In the genomic region with DNA sequence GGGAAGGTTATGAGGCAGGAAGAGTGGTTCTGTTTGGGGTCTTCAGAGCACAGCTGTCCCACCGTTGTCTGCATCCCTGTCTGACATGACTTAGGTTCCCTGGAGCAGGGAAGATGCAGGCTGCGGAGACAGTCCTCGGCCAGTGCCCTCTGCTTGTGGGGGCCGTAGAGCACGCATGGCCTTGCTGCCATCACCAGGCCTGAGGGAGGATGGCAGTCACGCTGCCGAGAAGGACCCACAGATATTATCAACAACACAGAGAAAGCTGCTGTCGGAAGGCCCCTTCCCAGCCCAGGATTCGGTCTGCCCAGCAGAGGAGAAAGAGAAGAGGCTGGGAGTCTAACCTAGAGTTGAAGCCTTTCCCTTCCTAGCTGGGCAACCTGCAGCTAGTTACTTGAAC, we compare ENCODE assay signal across 12 cellular contexts. TPM values are rescaled to one million over a fixed set of nuclear protein-coding genes. Genes with fewer than 3 reads are reported as not detected.
DNase-seq lines count a peak whose midpoint lies in the region; ATAC-seq and TF ChIP-seq lines count a peak whose summit lies in the region.
"Had no signal": no experiment of that assay in that cellular context is flagged by ENCODE, and none has a peak within 500 bp of the region (broad histone marks: within the 10 kb centered on the region; RNA-seq: fewer than 3 reads in every experiment).

No MANE protein-coding gene starts in this region.

- TF ChIP-seq CTCF in WI38 (IDR thresholded peaks at IDR 0.05; ENCODE audit: low read depth, low read length): peak; percentile 28; the same call in 1 of the 2 replicates
- peak; percentile 37 for TF ChIP-seq CTCF in cardiac muscle cell (IDR thresholded peaks at IDR 0.05; ENCODE audit: low read depth, low read length)
- peak; percentile 66 for TF ChIP-seq CTCF in parathyroid adenoma (IDR thresholded peaks at IDR 0.05)
- TF ChIP-seq CTCF in prostate gland (IDR thresholded peaks at IDR 0.05): peak in 2 of 4 experiments; percentile 48 to 60

- no peaks in the 10 kb centered on the region for H3K27me3 ChIP-seq in cardiac muscle cell
- no peaks in the 10 kb centered on the region for H3K27me3 ChIP-seq in parathyroid adenoma (ENCODE audit: control insufficient read depth, insufficient read depth, low read length)
- H3K27me3 ChIP-seq in prostate gland (replicated peaks; ENCODE audit: insufficient read depth): no peaks in the 10 kb centered on the region

- H3K4me3 ChIP-seq in WI38 (ENCODE audit: low read depth, low read length) (no peak overlapping the region), cardiac muscle cell (no peak overlapping the region), parathyroid adenoma (ENCODE audit: low read depth, low read length) (no peak overlapping the region), prostate gland (no peak overlapping the region)

- no peak overlapping the region for H3K9ac ChIP-seq in parathyroid adenoma

- DNase-seq in ELF-1 (ENCODE audit: low read depth, low spot score): peak; percentile 75
- DNase-seq in cardiac muscle cell (ENCODE audit: low read depth in 1 of 2, low spot score in 1 of 2): peak; percentile 36 to 43
- no peak for DNase-seq in amniotic stem cell (lab: John Stamatoyannopoulos, UW)
- DNase-seq in prostate gland (ENCODE audit: low spot score): no peak
- DNase-seq: activated CD4-positive, alpha-beta T cell treated with anti-CD3 and anti-CD28 coated beads for 1 hour; effector memory CD4-positive, alpha-beta T cell; NCI-H2107; occipital lobe had no signal

- H2AFZ ChIP-seq in parathyroid adenoma: peak overlapping the region; percentile 39

- TF ChIP-seq POLR2A in prostate gland (IDR thresholded peaks at IDR 0.05): no peak

- ATAC-seq in HG03139 (IDR thresholded peaks at IDR 0.05; ENCODE audit: unreplicated experiment) (no peak), HG03175 (IDR thresholded peaks at IDR 0.05; ENCODE audit: unreplicated experiment) (no peak)

- H3K4me1 ChIP-seq in cardiac muscle cell (ENCODE audit: low read depth) (no peaks in the 10 kb centered on the region), parathyroid adenoma (no peaks in the 10 kb centered on the region), prostate gland (replicated peaks) (no peaks in the 10 kb centered on the region)

- H3K4me2 ChIP-seq in parathyroid adenoma (ENCODE audit: low read length): no peak overlapping the region

- H3K36me3 ChIP-seq in cardiac muscle cell (no peaks in the 10 kb centered on the region), parathyroid adenoma (ENCODE audit: control insufficient read depth, insufficient read depth, low read length) (no peaks in the 10 kb centered on the region), prostate gland (no peaks in the 10 kb centered on the region)

- no peak overlapping the region for H3K27ac ChIP-seq in cardiac muscle cell
- no peak overlapping the region for H3K27ac ChIP-seq in parathyroid adenoma
- H3K27ac ChIP-seq in prostate gland: no peak overlapping the region

- 32% methylated on average over 9 of the region's 9 CpGs for WGBS in prostate gland

- H3K79me2 ChIP-seq in parathyroid adenoma: no peaks in the 10 kb centered on the region

- H3K9me3 ChIP-seq in cardiac muscle cell (ENCODE audit: low read depth) (no peaks in the 10 kb centered on the region), parathyroid adenoma (ENCODE audit: control insufficient read depth, low read length) (no peaks in the 10 kb centered on the region), prostate gland (no peaks in the 10 kb centered on the region)

- intact Hi-C loops in prostate gland (cut with DNase I): loop anchor here (5.0 kb wide), 1 partner anchor 121 kb away; no protein-coding TSS in a partner anchor

RNA-seq across cellular contexts. Expression of gene ERH, which starts 35.0 kb away (rescaled TPM):
- 97.0 and 117 TPM in 2 replicates for total RNA-seq in cardiac muscle cell
- polyA plus RNA-seq in cardiac muscle cell: 296 TPM in 2 replicates
- total RNA-seq in prostate gland: 100 to 1,000 TPM in 1 of 2 donors, 10 to 100 TPM in 1; 68.5 to 111 TPM

RNA-seq across cellular contexts. Expression of gene SLC39A9, which starts 35.4 kb away (rescaled TPM):
- total RNA-seq in cardiac muscle cell (36.8 and 38.9 TPM in 2 replicates), prostate gland (100 to 1,000 TPM in 1 of 2 donors, 10 to 100 TPM in 1; 71.5 to 102 TPM)
- polyA plus RNA-seq in cardiac muscle cell: 17.6 and 23.7 TPM in 2 replicates

Comparison
In these comparisons a context has a peak if more than half of its experiments do, and no peak if none do; other contexts are left out.
1. DNase-seq: peak in ELF-1 (single experiment) and cardiac muscle cell (2 of 2); none in amniotic stem cell (single experiment) and prostate gland (single experiment).